ENCODE assay signal across 8 cellular contexts in the genomic region with DNA sequence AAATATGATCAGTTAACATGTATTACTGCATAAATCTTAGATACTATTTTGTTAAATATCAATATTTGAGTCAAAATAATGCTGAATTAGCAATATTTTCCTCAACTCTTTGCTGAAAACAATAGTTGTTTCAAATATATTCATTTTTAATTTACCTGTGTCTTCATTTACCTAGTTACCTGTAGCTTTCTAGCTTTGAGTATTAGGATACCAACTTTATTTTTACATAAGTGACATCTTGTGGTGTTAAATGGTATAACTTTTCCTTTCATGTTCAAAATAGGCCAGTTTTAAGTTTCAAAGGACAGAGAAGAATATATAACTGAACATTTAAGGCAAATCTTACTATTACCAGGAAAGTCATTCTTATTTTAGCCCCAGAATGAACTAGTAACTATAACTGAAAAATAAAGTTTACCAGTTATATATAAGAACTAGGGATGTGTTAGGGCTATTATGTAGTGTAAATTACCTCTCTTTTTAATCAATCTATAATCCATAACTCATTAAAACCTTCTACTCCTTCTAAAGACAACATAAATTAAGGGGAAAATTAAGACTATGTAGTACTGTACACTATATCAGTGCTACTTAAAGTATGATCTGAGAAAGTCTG. TPM values are rescaled to one million over a fixed set of nuclear protein-coding genes. Genes with fewer than 3 reads are reported as not detected.
A peak's percentile ranks its signal among the peaks of the same experiment; 100 is the strongest.
DNase-seq lines count a peak whose midpoint lies in the region; ATAC-seq, FAIRE-seq and TF ChIP-seq lines count a peak whose summit lies in the region.

No MANE protein-coding gene starts in this region.

- H3K4me1 Mint-ChIP-seq in glutamatergic neuron (ENCODE audit: low read depth, unreplicated experiment): no peaks in the 10 kb centered on the region

- H3K9me3 Mint-ChIP-seq in glutamatergic neuron (ENCODE audit: unreplicated experiment): no peaks in the 10 kb centered on the region

- FAIRE-seq in A204.1 (lab: Jason Lieb, UNC): peak; percentile 91

- intact Hi-C loops in uterus (cut with DNase I; ENCODE audit: low total_unique reads): no loop called here

- CTCF ChIA-PET in RWPE1 (lab: Yijun Ruan, JAX): interaction anchor here (0.6 to 1.3 kb wide), 5 partner anchors 56 to 709 kb away, joined by 3 to 4 read pairs (median 3); no protein-coding TSS in a partner anchor

- no peaks in the 10 kb centered on the region for H3K27me3 Mint-ChIP-seq in glutamatergic neuron (ENCODE audit: unreplicated experiment)

- no peaks in the 10 kb centered on the region for H3K36me3 Mint-ChIP-seq in glutamatergic neuron (ENCODE audit: unreplicated experiment)

- no peak for TF ChIP-seq POLR2A in uterus (IDR thresholded peaks at IDR 0.05)

- H3K4me3 ChIP-seq in uterus: no peak overlapping the region

- POLR2A ChIA-PET in RWPE1 (lab: Yijun Ruan, JAX; ENCODE audit: low non-redundant PET): no interaction called here

- no peaks in the 10 kb centered on the region for H3K27me3 ChIP-seq in uterus

- H3K27ac ChIP-seq in RWPE1 (no peak overlapping the region), uterus (no peak overlapping the region)

- no peaks in the 10 kb centered on the region for H3K36me3 ChIP-seq in uterus

- no peaks in the 10 kb centered on the region for H3K4me1 ChIP-seq in uterus

- H3K4me3 Mint-ChIP-seq in glutamatergic neuron (ENCODE audit: unreplicated experiment): no peak overlapping the region

- no peak for ATAC-seq in GM21367 (IDR thresholded peaks at IDR 0.05; ENCODE audit: unreplicated experiment)

- in situ Hi-C loops in GM13977 (cut with MboI; ENCODE audit: low pct_unique_long_range_greater_than_20kb, low sequenced_read_pairs, unreplicated experiment): loop anchor here (25.0 kb wide), 1 partner anchor 607 kb away; no protein-coding TSS in a partner anchor

- TF ChIP-seq CTCF in GM13977 (IDR thresholded peaks at IDR 0.05; ENCODE audit: extremely low read depth, insufficient read depth, missing control alignments) (peak; percentile 51), RWPE1 (conservative IDR thresholded peaks at IDR 0.05; ENCODE audit: low read depth) (peak; percentile 74), glutamatergic neuron (IDR thresholded peaks at IDR 0.05; ENCODE audit: partially characterized antibody, unreplicated experiment) (peak; percentile 77), uterus (IDR thresholded peaks at IDR 0.05) (peak; percentile 29 to 43 (median 40))

- DNase-seq in GM13977 (ENCODE audit: low spot score): peak; percentile 15
- peak; percentile 52 for DNase-seq in RWPE1 (ENCODE audit: low spot score)
- DNase-seq in glutamatergic neuron: no peak
- no peak for DNase-seq in uterus
- no peak for DNase-seq in NCI-H2171 (lab: John Stamatoyannopoulos, UW)
- DNase-seq in putamen (ENCODE audit: low spot score): no peak

- no peaks in the 10 kb centered on the region for H3K9me3 ChIP-seq in uterus

- H3K27ac Mint-ChIP-seq in glutamatergic neuron (ENCODE audit: unreplicated experiment): no peak overlapping the region

RNA-seq across cellular contexts. Expression of a gene that starts 25.3 kb away (rescaled TPM):
- total RNA-seq in glutamatergic neuron (ENCODE audit: unreplicated experiment) (14.3 TPM), uterus (10 to 100 TPM; 15.9 to 67.1 (median 33.4) TPM)

Comparison
In these comparisons a context has a peak if more than half of its experiments do, and no peak if none do; other contexts are left out.
1. DNase-seq: peak in GM13977 (single experiment) and RWPE1 (single experiment); none in glutamatergic neuron (single experiment), uterus (0 of 2), NCI-H2171 (single experiment) and putamen (single experiment).
2. Peak in every context shown above with its lines, with median percentiles within 50 percentile points of each other: CTCF ChIP-seq.